ENCODE assay signal across 19 cellular contexts in the genomic region with DNA sequence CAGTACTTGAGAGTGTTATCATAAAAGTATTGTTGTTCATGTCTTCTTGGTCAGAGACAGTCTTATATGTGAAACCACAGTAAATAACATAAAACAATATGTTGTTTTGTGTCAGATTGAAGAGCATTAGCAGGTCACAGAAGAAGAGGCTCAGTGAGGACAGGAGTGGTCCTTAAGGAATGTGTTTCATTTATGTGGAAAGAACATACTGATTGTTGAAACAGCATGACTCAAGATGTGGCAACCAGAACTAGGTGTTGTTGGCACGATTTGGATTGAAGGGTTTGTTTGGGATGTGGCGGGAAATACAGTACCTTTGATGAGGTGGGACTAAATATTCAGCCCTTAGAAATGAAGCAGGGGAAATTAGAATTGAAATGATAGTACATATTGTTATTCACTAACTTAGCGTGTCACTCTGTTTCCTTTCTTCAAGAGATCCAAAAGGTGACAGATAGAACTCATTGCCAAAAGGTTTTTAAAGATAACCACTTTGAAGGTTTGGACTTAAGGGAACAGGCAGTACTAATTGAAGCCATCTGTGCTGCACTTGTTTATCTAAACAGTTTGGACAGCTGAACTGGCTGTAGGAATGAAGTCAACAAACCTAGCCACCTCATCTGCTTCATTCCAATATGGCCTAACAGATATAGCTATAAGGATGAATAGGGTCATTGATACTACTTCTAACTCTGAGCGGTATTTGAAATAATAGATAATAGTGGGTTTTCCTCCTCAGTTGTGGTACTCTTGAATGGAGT. TPM values are rescaled to one million over a fixed set of nuclear protein-coding genes. Genes with fewer than 3 reads are reported as not detected.
A peak's percentile ranks its signal among the peaks of the same experiment; 100 is the strongest.
DNase-seq lines count a peak whose midpoint lies in the region; ATAC-seq and TF ChIP-seq lines count a peak whose summit lies in the region.
"Had no signal": no experiment of that assay in that cellular context is flagged by ENCODE, and none has a peak within 500 bp of the region (broad histone marks: within the 10 kb centered on the region; RNA-seq: fewer than 3 reads in every experiment).

No MANE protein-coding gene starts in this region.

- H3K23ac ChIP-seq in mesendoderm (ENCODE audit: low read length) = no peak overlapping the region

- H3K79me2 ChIP-seq in mesendoderm (ENCODE audit: control insufficient read depth, insufficient read depth, low read length) = no peaks in the 10 kb centered on the region

- no peak overlapping the region for H3K4me3 Mint-ChIP-seq in endodermal cell
- H3K4me3 Mint-ChIP-seq: activated naive CD4-positive, alpha-beta T cell treated with anti-CD3 and anti-CD28 coated beads for 36 hours; T-helper 2 cell treated with Interferon-gamma antibody and Interleukin-4, amounts not matched to agents 5 μg/mL and 100 μg/mL, for 36 hours had no signal

- H3K4me1 Mint-ChIP-seq in endodermal cell = no peaks in the 10 kb centered on the region

- H3K36me3 Mint-ChIP-seq in endodermal cell (ENCODE audit: low read depth) = peaks cover 73% of the 10 kb centered on the region

- 84 to 100% methylated on average over 1 to 4 of the region's 4 CpGs for WGBS in endodermal cell (ENCODE audit: insufficient coverage in 1 of 2, insufficient read length in 1 of 2), 2 experiments
- WGBS in mesendoderm (ENCODE audit: extremely low coverage, insufficient coverage, low lambda C conversion rate) = no CpG with 5 or more reads among the region's 4 CpGs

- no peak overlapping the region for H3K4me2 ChIP-seq in mesendoderm (ENCODE audit: low read length)
- H3K4me2 ChIP-seq: BLaER1 treated with 17β-estradiol and CSF1 and Interleukin-3, amounts not matched to agents 10 nM and 100 nM had no signal

- no peak overlapping the region for H3K56ac ChIP-seq in mesendoderm (ENCODE audit: low read length)

- no peaks in the 10 kb centered on the region for H3K27me3 ChIP-seq in RWPE2 (ENCODE audit: insufficient read depth, poor library complexity, severe bottlenecking)
- H3K27me3 ChIP-seq in endodermal cell (ENCODE audit: control insufficient read depth, insufficient read depth, low read length, poor library complexity, severe bottlenecking) = no peaks in the 10 kb centered on the region
- H3K27me3 ChIP-seq in mesendoderm (ENCODE audit: insufficient read depth, low read length, poor library complexity) = no peaks in the 10 kb centered on the region
- H3K27me3 ChIP-seq: BLaER1 treated with 17β-estradiol and CSF1 and Interleukin-3, amounts not matched to agents 10 nM and 100 nM; brain microvascular endothelial cell; tibial artery had no signal

- H3K9ac ChIP-seq in endodermal cell (ENCODE audit: extremely low read depth, low read length, poor library complexity, severe bottlenecking) (no peak overlapping the region), mesendoderm (ENCODE audit: low read length) (no peak overlapping the region)
- H3K9ac ChIP-seq: BLaER1 treated with 17β-estradiol and CSF1 and Interleukin-3, amounts not matched to agents 10 nM and 100 nM had no signal

- no peak overlapping the region for H2AK5ac ChIP-seq in mesendoderm (ENCODE audit: low read length)

- H3K79me1 ChIP-seq in mesendoderm (ENCODE audit: low read length) = peaks cover 3% of the 10 kb centered on the region

- H2BK120ac ChIP-seq in mesendoderm (ENCODE audit: low read depth, low read length) = no peak overlapping the region

- no peak overlapping the region for H3K4me3 ChIP-seq in RWPE2 (ENCODE audit: severe bottlenecking)
- no peak overlapping the region for H3K4me3 ChIP-seq in endodermal cell (ENCODE audit: low read length)
- no peak overlapping the region for H3K4me3 ChIP-seq in mesendoderm (ENCODE audit: low read length)
- H3K4me3 ChIP-seq: BLaER1 treated with 17β-estradiol and CSF1 and Interleukin-3, amounts not matched to agents 10 nM and 100 nM; tibial artery had no signal

- H3K9me3 ChIP-seq in RWPE2 (ENCODE audit: severe bottlenecking) (peaks cover 2% of the 10 kb centered on the region), endodermal cell (ENCODE audit: control insufficient read depth, low read length) (peaks cover 12% of the 10 kb centered on the region)
- H3K9me3 ChIP-seq: tibial artery had no signal

- DNase-seq in H4 (ENCODE audit: low spot score) = peak; percentile 10
- no peak for DNase-seq in RWPE2 (ENCODE audit: low spot score)
- DNase-seq in endodermal cell = no peak
- peak; percentile 10 for DNase-seq in mesendoderm
- DNase-seq in CD1c-positive myeloid dendritic cell (ENCODE audit: extremely low spot score) = no peak
- DNase-seq in stimulated activated CD4-positive, alpha-beta T cell treated with anti-CD3 and anti-CD28 coated beads, Interleukin-12 subunit alpha, Interleukin-12 subunit beta, amount 100 ng/mL, for 4 hours = no peak
- DNase-seq in NK-92 (lab: John Stamatoyannopoulos, UW; ENCODE audit: unreplicated experiment) = no peak
- DNase-seq in pons (ENCODE audit: low spot score) = no peak
- DNase-seq: activated CD4-positive, alpha-beta T cell treated with anti-CD3 and anti-CD28 coated beads for 48 hours; activated naive CD4-positive, alpha-beta T cell treated with anti-CD3 and anti-CD28 coated beads for 36 hours; brain microvascular endothelial cell; effector CD4-positive, alpha-beta T cell; MM.1S; NCI-H2081 treated with DMSO at 0.1 percent for 48 hours; NCI-H748 treated with DMSO at 0.1 percent for 48 hours; occipital lobe; tibial artery had no signal

- H3K27ac Mint-ChIP-seq in endodermal cell = peak overlapping the region; percentile 6
- H3K27ac Mint-ChIP-seq: activated naive CD4-positive, alpha-beta T cell treated with anti-CD3 and anti-CD28 coated beads for 36 hours; T-helper 2 cell treated with Interferon-gamma antibody and Interleukin-4, amounts not matched to agents 5 μg/mL and 100 μg/mL, for 36 hours had no signal

- TF ChIP-seq CTCF in RWPE2 (IDR thresholded peaks at IDR 0.05; ENCODE audit: poor library complexity, severe bottlenecking) (no peak), endodermal cell (conservative IDR thresholded peaks at IDR 0.05) (no peak)

- H4K5ac ChIP-seq in mesendoderm (ENCODE audit: low read length) = no peak overlapping the region

- H3K36me3 ChIP-seq in RWPE2 (ENCODE audit: low read depth) (peaks cover 4% of the 10 kb centered on the region), endodermal cell (ENCODE audit: control insufficient read depth, insufficient read depth, low read length) (peaks cover 78% of the 10 kb centered on the region), mesendoderm (ENCODE audit: control insufficient read depth, insufficient read depth, low read length) (no peaks in the 10 kb centered on the region)
- H3K36me3 ChIP-seq: tibial artery had no signal

- peak; percentile 61 for ATAC-seq in RWPE2 (ENCODE audit: low read depth)

- no peak overlapping the region for H4K8ac ChIP-seq in mesendoderm (ENCODE audit: low read depth, low read length)

- H3K18ac ChIP-seq in mesendoderm (ENCODE audit: low read length) = no peak overlapping the region

- H3K27me3 Mint-ChIP-seq in endodermal cell (ENCODE audit: insufficient read depth) = no peaks in the 10 kb centered on the region

- no peak overlapping the region for H2BK5ac ChIP-seq in mesendoderm (ENCODE audit: low read length)

- H2BK15ac ChIP-seq in mesendoderm (replicated peaks; ENCODE audit: low read depth) = no peak overlapping the region

- H3K27ac ChIP-seq in RWPE2 (ENCODE audit: poor library complexity, severe bottlenecking) (no peak overlapping the region), endodermal cell (ENCODE audit: low read depth, low read length) (no peak overlapping the region), mesendoderm (ENCODE audit: low read depth, low read length) (no peak overlapping the region)
- H3K27ac ChIP-seq: BLaER1 treated with 17β-estradiol and CSF1 and Interleukin-3, amounts not matched to agents 10 nM and 100 nM; brain microvascular endothelial cell; tibial artery had no signal

- no peak overlapping the region for H3K4ac ChIP-seq in mesendoderm (ENCODE audit: low read depth, low read length)

- H3K4me1 ChIP-seq in RWPE2 (ENCODE audit: insufficient read depth, poor library complexity, severe bottlenecking) = peaks cover 10% of the 10 kb centered on the region
- no peaks in the 10 kb centered on the region for H3K4me1 ChIP-seq in endodermal cell (ENCODE audit: control insufficient read depth, insufficient read depth, low read length)
- no peaks in the 10 kb centered on the region for H3K4me1 ChIP-seq in mesendoderm (ENCODE audit: control insufficient read depth, low read depth, low read length)
- H3K4me1 ChIP-seq: tibial artery had no signal

- H3K9me3 Mint-ChIP-seq in endodermal cell = peaks cover 4% of the 10 kb centered on the region
- H3K9me3 Mint-ChIP-seq: T-helper 2 cell treated with Interferon-gamma antibody and Interleukin-4, amounts not matched to agents 5 μg/mL and 100 μg/mL, for 36 hours had no signal

RNA-seq across cellular contexts. Expression of gene RALGPS2, which starts 14.4 kb away (rescaled TPM):
- total RNA-seq in H4 (2014; rRNA removed; shearing (Covaris generic)) = 3.5 and 9.5 TPM in 2 replicates
- 10 to 100 TPM; 56.6 to 73.1 TPM for total RNA-seq in endodermal cell
- 43.4 TPM for polyA plus RNA-seq in endodermal cell (2013, experiment 1 of 2)
- 44.1 TPM for polyA plus RNA-seq in endodermal cell (2013, experiment 2 of 2)
- 14.8 TPM for polyA plus RNA-seq in mesendoderm (2013, experiment 1 of 2)
- 15.9 TPM for polyA plus RNA-seq in mesendoderm (2013, experiment 2 of 2)

Comparison
In these comparisons a context has a peak if more than half of its experiments do, and no peak if none do; other contexts are left out.
1. DNase-seq: peak in H4 (single experiment) and mesendoderm (single experiment); none in RWPE2 (single experiment), endodermal cell (single experiment), CD1c-positive myeloid dendritic cell (single experiment), stimulated activated CD4-positive, alpha-beta T cell treated with anti-CD3 and anti-CD28 coated beads, Interleukin-12 subunit alpha, Interleukin-12 subunit beta, amount 100 ng/mL, for 4 hours (single experiment), NK-92 (single experiment) and pons (single experiment).